In genomic region chr22:37894939-37895670, GRCh38 we compare ENCODE assay signal across 7 cellular contexts. TPM values are rescaled to one million over a fixed set of nuclear protein-coding genes. Genes with fewer than 3 reads are reported as not detected.
DNase-seq lines count a peak whose midpoint lies in the region; FAIRE-seq and TF ChIP-seq lines count a peak whose summit lies in the region.
"Had no signal": no experiment of that assay in that cellular context is flagged by ENCODE, and none has a peak within 500 bp of the region (broad histone marks: within the 10 kb centered on the region; RNA-seq: fewer than 3 reads in every experiment).

No MANE protein-coding gene starts in this region.

- peak overlapping the region; percentile 67 for H3K9ac ChIP-seq in endodermal cell (ENCODE audit: extremely low read depth, low read length, poor library complexity, severe bottlenecking)
- peak overlapping the region; percentile 20 for H3K9ac ChIP-seq in smooth muscle cell (ENCODE audit: low read depth)

- FAIRE-seq in GM19239 (lab: Jason Lieb, UNC), result no peak
- FAIRE-seq: GM12892 had no signal

- WGBS in endodermal cell (ENCODE audit: insufficient coverage in 1 of 2, insufficient read length in 1 of 2), 2 experiments, result 46 to 59% methylated on average over 4 to 8 of the region's 8 CpGs
- WGBS in smooth muscle cell (ENCODE audit: low lambda C conversion rate), result 21% methylated on average over 8 of the region's 8 CpGs

- H3K4me3 Mint-ChIP-seq in endodermal cell, result no peak overlapping the region
- H3K4me3 Mint-ChIP-seq in glutamatergic neuron (ENCODE audit: unreplicated experiment), result no peak overlapping the region

- H3K36me3 Mint-ChIP-seq in endodermal cell (ENCODE audit: low read depth) (peaks cover 6% of the 10 kb centered on the region), glutamatergic neuron (ENCODE audit: unreplicated experiment) (no peaks in the 10 kb centered on the region)

- peaks cover 94% of the 10 kb centered on the region for H3F3A ChIP-seq in PC-9 (ENCODE audit: insufficient read depth, low read depth)
- peaks cover 23% of the 10 kb centered on the region for H3F3A ChIP-seq in smooth muscle cell (ENCODE audit: low read depth)

- intact Hi-C loops in PC-9 (cut with micrococcal nuclease; ENCODE audit: unreplicated experiment), result loop anchor here (1.0 kb wide), 1 partner anchor 8 kb away; no protein-coding TSS in a partner anchor

- H2AFZ ChIP-seq in PC-9, result no peak overlapping the region
- no peak overlapping the region for H2AFZ ChIP-seq in smooth muscle cell (ENCODE audit: low read depth)

- TF ChIP-seq CTCF in PC-9 (conservative IDR thresholded peaks at IDR 0.05), result no peak
- TF ChIP-seq CTCF in endodermal cell (conservative IDR thresholded peaks at IDR 0.05), result no peak
- no peak for TF ChIP-seq CTCF in smooth muscle cell (IDR thresholded peaks at IDR 0.05; ENCODE audit: borderline replicate concordance, insufficient read depth, poor library complexity, severe bottlenecking)
- no peak for TF ChIP-seq CTCF in glutamatergic neuron (IDR thresholded peaks at IDR 0.05; ENCODE audit: partially characterized antibody, unreplicated experiment)

- peaks cover 86% of the 10 kb centered on the region for H3K4me1 ChIP-seq in PC-9 (replicated peaks; ENCODE audit: insufficient read depth)
- H3K4me1 ChIP-seq in endodermal cell (ENCODE audit: control insufficient read depth, insufficient read depth, low read length), result peaks cover 43% of the 10 kb centered on the region
- H3K4me1 ChIP-seq in smooth muscle cell (ENCODE audit: low read depth), result peaks cover 40% of the 10 kb centered on the region

- H3K27me3 Mint-ChIP-seq in endodermal cell (ENCODE audit: insufficient read depth), result no peaks in the 10 kb centered on the region
- H3K27me3 Mint-ChIP-seq in glutamatergic neuron (ENCODE audit: unreplicated experiment), result peaks cover 9% of the 10 kb centered on the region

- POLR2A ChIA-PET in PC-9 (lab: Charles Lee; ENCODE audit: unreplicated experiment), result interaction anchor here (0.6 to 0.9 kb wide), 3 partner anchors 11 to 154 kb away, joined by 3 to 19 read pairs (median 11); partner anchors contain the start of gene MICALL1

- H4K20me1 ChIP-seq in PC-9 (ENCODE audit: insufficient read depth) (no peaks in the 10 kb centered on the region), smooth muscle cell (ENCODE audit: low read depth) (no peaks in the 10 kb centered on the region)

- H3K27me3 ChIP-seq in PC-9 (ENCODE audit: insufficient read depth, low read depth), result no peaks in the 10 kb centered on the region
- no peaks in the 10 kb centered on the region for H3K27me3 ChIP-seq in endodermal cell (ENCODE audit: control insufficient read depth, insufficient read depth, low read length, poor library complexity, severe bottlenecking)
- no peaks in the 10 kb centered on the region for H3K27me3 ChIP-seq in smooth muscle cell (ENCODE audit: low read depth)

- H3K4me1 Mint-ChIP-seq in endodermal cell, result peaks cover 50% of the 10 kb centered on the region
- H3K4me1 Mint-ChIP-seq in glutamatergic neuron (ENCODE audit: low read depth, unreplicated experiment), result peaks cover 3% of the 10 kb centered on the region

- H3K9me3 ChIP-seq in PC-9 (ENCODE audit: insufficient read depth, low read depth) (no peaks in the 10 kb centered on the region), endodermal cell (ENCODE audit: control insufficient read depth, low read length) (no peaks in the 10 kb centered on the region), smooth muscle cell (replicated peaks; ENCODE audit: low read depth) (no peaks in the 10 kb centered on the region)

- H3K4me3 ChIP-seq in PC-9 (peak overlapping the region; percentile 28; the same call in 1 of the 2 replicates), endodermal cell (ENCODE audit: low read length) (peak overlapping the region; percentile 34), smooth muscle cell (no peak overlapping the region)

- H3K9me3 Mint-ChIP-seq in endodermal cell (no peaks in the 10 kb centered on the region), glutamatergic neuron (ENCODE audit: unreplicated experiment) (no peaks in the 10 kb centered on the region)

- no TSS peak for BruUV-seq in PC-9 (replicated peaks; lab: Mats Ljungman, UMichigan)

- H3K79me2 ChIP-seq in PC-9 (ENCODE audit: low read depth) (0 out of 2 replicates have a peak, but pooled peaks cover 11% of the 10 kb centered on the region), smooth muscle cell (ENCODE audit: low read depth) (no peaks in the 10 kb centered on the region)

- peak overlapping the region; percentile 71 for H3K4me2 ChIP-seq in PC-9
- H3K4me2 ChIP-seq in smooth muscle cell, result peak overlapping the region; percentile 22

- peak; percentile 88 to 93 for DNase-seq in PC-9
- DNase-seq in endodermal cell, result peak; percentile 86
- no peak for DNase-seq in smooth muscle cell (lab: John Stamatoyannopoulos, UW; ENCODE audit: unreplicated experiment)
- no peak for DNase-seq in GM19239 (ENCODE audit: insufficient read length, low spot score)
- DNase-seq in NCI-H1105 (lab: John Stamatoyannopoulos, UW), result no peak
- no peak for DNase-seq in glutamatergic neuron

- H3K9me2 ChIP-seq in PC-9 (ENCODE audit: insufficient read depth), result no peaks in the 10 kb centered on the region

- H3K36me3 ChIP-seq in PC-9 (ENCODE audit: low read depth) (peaks cover 14% of the 10 kb centered on the region), endodermal cell (ENCODE audit: control insufficient read depth, insufficient read depth, low read length) (peaks cover 17% of the 10 kb centered on the region), smooth muscle cell (ENCODE audit: low read depth) (no peaks in the 10 kb centered on the region)

- peak overlapping the region; percentile 99 for H3K27ac Mint-ChIP-seq in endodermal cell
- H3K27ac Mint-ChIP-seq in glutamatergic neuron (ENCODE audit: unreplicated experiment), result no peak overlapping the region

- CTCF ChIA-PET in PC-9 (lab: Charles Lee), result interaction anchor here (1.0 kb wide), 1 partner anchor 39 kb away, joined by 4 read pairs; no protein-coding TSS in a partner anchor

- H3K27ac ChIP-seq in PC-9, result peak overlapping the region; percentile 92
- H3K27ac ChIP-seq in endodermal cell (ENCODE audit: low read depth, low read length), result peak overlapping the region; percentile 78
- H3K27ac ChIP-seq in smooth muscle cell (ENCODE audit: low read depth), result peak overlapping the region; percentile 75

RNA-seq across cellular contexts. Expression of gene MICALL1, which starts 11.0 kb away (rescaled TPM):
- total RNA-seq in PC-9 (2021), result 113 and 126 TPM in 2 replicates
- total RNA-seq in endodermal cell, result 10 to 100 TPM; 33.5 to 36.6 TPM
- 28.1 TPM for polyA plus RNA-seq in endodermal cell (2013, experiment 1 of 2)
- polyA plus RNA-seq in endodermal cell (2013, experiment 2 of 2), result 24.7 TPM
- total RNA-seq in smooth muscle cell, result 15.2 and 24.9 TPM in 2 replicates
- polyA plus RNA-seq in smooth muscle cell, result 8.7 and 17.1 TPM in 2 replicates
- 133 TPM for total RNA-seq in glutamatergic neuron (ENCODE audit: unreplicated experiment)

RNA-seq across cellular contexts. Expression of gene EIF3L, which starts 45.9 kb away (rescaled TPM):
- 566 and 582 TPM in 2 replicates for total RNA-seq in PC-9 (2021)
- total RNA-seq in endodermal cell, result 100 to 1,000 TPM; 469 to 541 TPM
- 523 TPM for polyA plus RNA-seq in endodermal cell (2013, experiment 1 of 2)
- 462 TPM for polyA plus RNA-seq in endodermal cell (2013, experiment 2 of 2)
- 264 and 274 TPM in 2 replicates for total RNA-seq in smooth muscle cell
- polyA plus RNA-seq in smooth muscle cell, result 165 and 182 TPM in 2 replicates
- 526 TPM for total RNA-seq in glutamatergic neuron (ENCODE audit: unreplicated experiment)

RNA-seq across cellular contexts. Expression of gene ANKRD54, which starts 51.0 kb away (rescaled TPM):
- total RNA-seq in PC-9 (2021) (32.3 and 33.6 TPM in 2 replicates), endodermal cell (10 to 100 TPM; 14.1 to 14.3 TPM), smooth muscle cell (24.5 and 26.6 TPM in 2 replicates), glutamatergic neuron (ENCODE audit: unreplicated experiment) (26.7 TPM)
- 22.1 TPM for polyA plus RNA-seq in endodermal cell (2013, experiment 1 of 2)
- 23.6 TPM for polyA plus RNA-seq in endodermal cell (2013, experiment 2 of 2)
- 22.2 and 26.2 TPM in 2 replicates for polyA plus RNA-seq in smooth muscle cell

RNA-seq across cellular contexts. Expression of gene C22orf23, which starts 58.3 kb away (rescaled TPM):
- total RNA-seq in PC-9 (2021) (1.0 and 1.7 TPM in 2 replicates), endodermal cell (under 1 TPM; 0.29 to 0.44 TPM), smooth muscle cell (0.18 and 0.81 TPM in 2 replicates), glutamatergic neuron (ENCODE audit: unreplicated experiment) (0.64 TPM)
- polyA plus RNA-seq in endodermal cell (2013, experiment 1 of 2), result 1.4 TPM
- 1.1 TPM for polyA plus RNA-seq in endodermal cell (2013, experiment 2 of 2)
- polyA plus RNA-seq in smooth muscle cell, result 1.0 and 2.4 TPM in 2 replicates

RNA-seq across cellular contexts. Expression of gene POLR2F, which starts 58.4 kb away (rescaled TPM):
- 147 and 180 TPM in 2 replicates for total RNA-seq in PC-9 (2021)
- total RNA-seq in endodermal cell, result 100 to 1,000 TPM in 1 of 2 donors, 10 to 100 TPM in 1; 98.0 to 105 TPM
- polyA plus RNA-seq in endodermal cell (2013, experiment 1 of 2), result 122 TPM
- 100 TPM for polyA plus RNA-seq in endodermal cell (2013, experiment 2 of 2)
- total RNA-seq in smooth muscle cell, result 29.0 and 52.2 TPM in 2 replicates
- polyA plus RNA-seq in smooth muscle cell, result 138 and 141 TPM in 2 replicates
- total RNA-seq in glutamatergic neuron (ENCODE audit: unreplicated experiment), result 68.3 TPM

Comparison
In these comparisons a context has a peak if more than half of its experiments do, and no peak if none do; other contexts are left out.
1. DNase-seq: peak in PC-9 (2 of 2) and endodermal cell (single experiment); none in smooth muscle cell (single experiment), GM19239 (single experiment), NCI-H1105 (single experiment) and glutamatergic neuron (single experiment).
2. Peak in every context shown above with its lines, with median percentiles within 50 percentile points of each other: H3K27ac ChIP-seq.